ENCODE assay signal across 16 cellular contexts in the genomic region with DNA sequence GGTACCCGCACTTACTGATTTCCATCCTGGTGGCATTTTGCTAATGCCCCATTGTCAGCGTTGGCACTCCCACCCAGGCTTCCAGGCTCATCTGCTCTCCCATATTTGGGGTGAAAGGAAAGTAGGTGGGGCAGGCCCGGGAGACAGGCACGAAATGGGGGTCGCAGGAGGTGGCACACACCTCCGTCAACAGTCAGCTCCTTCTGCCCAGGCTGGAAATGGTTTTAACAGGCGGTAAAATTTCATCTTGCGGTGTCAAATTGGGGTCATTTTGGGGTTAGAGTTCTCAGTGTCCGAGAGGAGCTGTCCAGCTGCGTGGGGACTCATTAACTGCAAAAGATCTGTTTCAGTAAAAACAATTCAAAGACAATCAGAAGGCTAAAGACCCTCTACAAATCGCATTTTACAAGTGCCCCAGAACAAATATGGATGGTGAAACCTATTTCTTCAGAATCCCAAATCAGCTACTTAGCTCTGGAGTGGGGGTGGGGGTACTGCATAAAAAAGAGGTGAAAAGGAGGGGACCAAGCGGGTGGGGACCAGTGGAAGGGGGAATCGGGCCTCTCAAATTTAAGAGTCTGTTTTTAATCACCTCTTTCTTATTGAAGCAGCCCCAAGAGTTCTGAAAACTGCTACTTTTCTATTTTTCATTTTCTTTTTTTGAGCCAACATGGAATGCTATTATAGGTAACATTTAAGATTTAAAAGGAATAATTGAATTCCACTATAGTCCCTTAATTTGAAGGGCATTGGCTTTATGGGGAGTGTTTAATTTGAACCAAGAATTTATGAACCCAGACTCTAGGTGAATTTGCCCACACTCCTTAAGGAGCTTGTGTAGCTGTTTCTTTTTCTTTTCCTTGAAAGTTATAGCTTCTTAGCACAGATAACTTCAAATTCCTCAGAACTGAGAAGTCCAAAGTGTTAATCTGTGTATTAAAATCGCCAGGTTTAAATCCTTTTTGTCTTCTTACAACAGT. TPM values are rescaled to one million over a fixed set of nuclear protein-coding genes. Genes with fewer than 3 reads are reported as not detected.
A peak's percentile ranks its signal among the peaks of the same experiment; 100 is the strongest.
DNase-seq lines count a peak whose midpoint lies in the region; ATAC-seq and TF ChIP-seq lines count a peak whose summit lies in the region.
"Had no signal": no experiment of that assay in that cellular context is flagged by ENCODE, and none has a peak within 500 bp of the region (broad histone marks: within the 10 kb centered on the region; RNA-seq: fewer than 3 reads in every experiment).

No MANE protein-coding gene starts in this region.

- H3K4me3 Mint-ChIP-seq in endodermal cell = no peak overlapping the region
- H3K4me3 Mint-ChIP-seq in nephron = peak overlapping the region; percentile 96 to 98 (median 98)
- H3K4me3 Mint-ChIP-seq: CD4-positive, alpha-beta memory T cell had no signal

- 3 to 7% methylated on average over 8 to 14 of the region's 14 CpGs for WGBS in endodermal cell (ENCODE audit: insufficient coverage in 1 of 2, insufficient read length in 1 of 2), 2 experiments

- ATAC-seq in GM19463 (IDR thresholded peaks at IDR 0.05; ENCODE audit: unreplicated experiment) = no peak
- ATAC-seq: natural killer cell had no signal

- no peak for TF ChIP-seq POLR2A in uterus (IDR thresholded peaks at IDR 0.05)

- peaks cover 83% of the 10 kb centered on the region for H3K27me3 Mint-ChIP-seq in endodermal cell (ENCODE audit: insufficient read depth)
- peaks cover 88% of the 10 kb centered on the region for H3K27me3 Mint-ChIP-seq in nephron (ENCODE audit: low read depth)

- intact Hi-C loops in left ventricle myocardium inferior (cut with micrococcal nuclease) = loop anchor here (5.0 kb wide), 1 partner anchor 222 kb away; no protein-coding TSS in a partner anchor
- intact Hi-C loops in uterus (cut with DNase I; ENCODE audit: low total_unique reads) = no loop called here

- H3K9me3 ChIP-seq in left ventricle myocardium inferior (replicated peaks) (no peaks in the 10 kb centered on the region), right atrium auricular region (no peaks in the 10 kb centered on the region), endodermal cell (ENCODE audit: control insufficient read depth, low read length) (no peaks in the 10 kb centered on the region), uterus (no peaks in the 10 kb centered on the region)

- H3K4me3 ChIP-seq in left ventricle myocardium inferior (peak overlapping the region; percentile 76), right atrium auricular region (no peak overlapping the region), endodermal cell (ENCODE audit: low read length) (peak overlapping the region; percentile 59), uterus (peak overlapping the region; percentile 66 to 92), foreskin fibroblast (ENCODE audit: low read depth in 1 of 2, low read length in 2 of 2) (no peak overlapping the region)

- no peak overlapping the region for H3K9ac ChIP-seq in endodermal cell (ENCODE audit: extremely low read depth, low read length, poor library complexity, severe bottlenecking)

- H3K9me3 Mint-ChIP-seq in endodermal cell (no peaks in the 10 kb centered on the region), nephron (peaks cover 6% of the 10 kb centered on the region)

- H3K27ac Mint-ChIP-seq in endodermal cell (no peak overlapping the region), nephron (peak overlapping the region; percentile 98 to 100 (median 100))
- H3K27ac Mint-ChIP-seq: natural killer cell had no signal

- DNase-seq in left ventricle myocardium inferior (no peak), right atrium auricular region (ENCODE audit: low spot score) (no peak), endodermal cell (peak; percentile 59), uterus (peak in 1 of 2 donors; percentile 39), foreskin fibroblast (no peak), T-helper 1 cell (no peak)
- DNase-seq: CD4-positive, alpha-beta memory T cell; EL; foreskin melanocyte; Kasumi-1; natural killer cell; NCI-H187 treated with DMSO at 0.1 percent for 48 hours; small intestine; substantia nigra had no signal

- no peak for TF ChIP-seq CTCF in left ventricle myocardium inferior (IDR thresholded peaks at IDR 0.05; ENCODE audit: borderline replicate concordance)
- TF ChIP-seq CTCF in right atrium auricular region (IDR thresholded peaks at IDR 0.05) = no peak
- no peak for TF ChIP-seq CTCF in endodermal cell (conservative IDR thresholded peaks at IDR 0.05)
- TF ChIP-seq CTCF in nephron (IDR thresholded peaks at IDR 0.05; ENCODE audit: unreplicated experiment in 3 of 3) = no peak
- TF ChIP-seq CTCF in uterus (IDR thresholded peaks at IDR 0.05) = no peak
- no peak for TF ChIP-seq CTCF in foreskin fibroblast (IDR thresholded peaks at IDR 0.05; ENCODE audit: low read depth, low read length)

- H3K27me3 ChIP-seq in left ventricle myocardium inferior (ENCODE audit: low read depth) (peaks cover 74% of the 10 kb centered on the region), right atrium auricular region (peaks cover 2 to 3% of the 10 kb centered on the region in 2 donors), endodermal cell (ENCODE audit: control insufficient read depth, insufficient read depth, low read length, poor library complexity, severe bottlenecking) (peaks cover 67% of the 10 kb centered on the region), uterus (no peaks in the 10 kb centered on the region)

- peaks cover 49% of the 10 kb centered on the region for H3K4me1 ChIP-seq in left ventricle myocardium inferior
- H3K4me1 ChIP-seq in right atrium auricular region = peaks cover 0 to 8% of the 10 kb centered on the region in 2 donors
- H3K4me1 ChIP-seq in endodermal cell (ENCODE audit: control insufficient read depth, insufficient read depth, low read length) = peaks cover 4% of the 10 kb centered on the region
- H3K4me1 ChIP-seq in uterus = no peaks in the 10 kb centered on the region

- H3K27ac ChIP-seq in left ventricle myocardium inferior (replicated peaks) (peak overlapping the region; percentile 97), right atrium auricular region (peak overlapping the region in 1 of 2 donors; percentile 21), endodermal cell (ENCODE audit: low read depth, low read length) (peak overlapping the region; percentile 18), uterus (peak overlapping the region; percentile 97)

- H3K36me3 Mint-ChIP-seq in endodermal cell (ENCODE audit: low read depth) (no peaks in the 10 kb centered on the region), nephron (ENCODE audit: low read depth) (peaks cover 23% of the 10 kb centered on the region)

- H3K36me3 ChIP-seq in left ventricle myocardium inferior (no peaks in the 10 kb centered on the region), right atrium auricular region (no peaks in the 10 kb centered on the region), endodermal cell (ENCODE audit: control insufficient read depth, insufficient read depth, low read length) (no peaks in the 10 kb centered on the region), uterus (no peaks in the 10 kb centered on the region)

- H3K4me1 Mint-ChIP-seq in endodermal cell (peaks cover 53% of the 10 kb centered on the region), nephron (peaks cover 43% of the 10 kb centered on the region)

RNA-seq across cellular contexts. Expression of a gene that starts 4.4 kb away (rescaled TPM):
- total RNA-seq in left ventricle myocardium inferior (36.0 TPM), right atrium auricular region (10 to 100 TPM; 24.3 to 29.8 TPM), endodermal cell (1 to 10 TPM; 7.1 to 9.7 TPM), uterus (100 to 1,000 TPM in 2 of 4 donors, 10 to 100 TPM in 2; 84.0 to 184 (median 112) TPM)
- polyA plus RNA-seq in endodermal cell (2013, experiment 1 of 2) = 143 TPM
- polyA plus RNA-seq in endodermal cell (2013, experiment 2 of 2) = 119 TPM
- total RNA-seq: CD4-positive, alpha-beta memory T cell had no signal
- polyA plus RNA-seq: CD4-positive, alpha-beta memory T cell had no signal

Comparison
In these comparisons a context has a peak if more than half of its experiments do, and no peak if none do; other contexts are left out.
1. H3K4me3 ChIP-seq: peak in left ventricle myocardium inferior (single experiment), endodermal cell (single experiment) and uterus (2 of 2); none in right atrium auricular region (0 of 2) and foreskin fibroblast (0 of 2).